In genomic region chr19:38538386-38538785, GRCh38 we compare ENCODE assay signal across 18 cellular contexts.
DNase-seq lines count a peak whose midpoint lies in the region; ATAC-seq and TF ChIP-seq lines count a peak whose summit lies in the region.
"Had no signal": no experiment of that assay in that cellular context is flagged by ENCODE, and none has a peak within 500 bp of the region (broad histone marks: within the 10 kb centered on the region; RNA-seq: fewer than 3 reads in every experiment).

No MANE protein-coding gene starts in this region.

- POLR2A ChIA-PET in activated CD4-positive, alpha-beta memory T cell treated with anti-CD3 and anti-CD28 coated beads, Interleukin-2, amount 10 ng/mL, durations not matched to agents 7 days and 5 days (lab: Charles Lee): interaction anchor here (0.7 to 1.6 kb wide), 9 partner anchors 10 to 136 kb away, joined by 3 to 14 read pairs (median 4); partner anchors contain the start of genes ACTN4, EIF3K, FAM98C and MAP4K1

- no peak for ATAC-seq in stimulated activated memory B cell treated with anti-CD40 and anti-IgM and Interleukin-4, amounts not matched to agents 10 μg/mL and 1 μg/mL and 100 μg/mL, for 72 hours
- ATAC-seq: gastroesophageal sphincter, Right ventricle myocardium inferior had no signal

- no peak overlapping the region for H3K4me3 ChIP-seq in dorsolateral prefrontal cortex
- H3K4me3 ChIP-seq: gastroesophageal sphincter, sigmoid colon had no signal

- DNase-seq in T-helper 2 cell treated with Interferon-gamma antibody and Interleukin-4, amounts not matched to agents 5 μg/mL and 100 μg/mL, for 36 hours (ENCODE audit: low spot score): no peak
- DNase-seq in T-helper 2 cell: no peak
- no peak for DNase-seq in activated CD4-positive, alpha-beta memory T cell treated with anti-CD3 and anti-CD28 coated beads, Interleukin-2, amount 10 ng/mL, durations not matched to agents 7 days and 5 days
- DNase-seq in dorsolateral prefrontal cortex: peak in 1 of 10 donors; percentile 21
- no peak for DNase-seq in NCI-H128 (lab: John Stamatoyannopoulos, UW; ENCODE audit: unreplicated experiment)
- no peak for DNase-seq in NCI-H1436 treated with DMSO at 0.1 percent for 48 hours (lab: John Stamatoyannopoulos, UW)
- DNase-seq in HPDE6-E6E7 (ENCODE audit: extremely low spot score): no peak
- DNase-seq: activated gamma-delta T cell, DMS153, naive B cell, NCI-H446 treated with DMSO at 0.1 percent for 48 hours, sigmoid colon, trophoblast cell had no signal

- H3K27ac Mint-ChIP-seq in T-helper 2 cell treated with Interferon-gamma antibody and Interleukin-4, amounts not matched to agents 5 μg/mL and 100 μg/mL, for 36 hours: peak overlapping the region; percentile 94
- peak overlapping the region; percentile 94 for H3K27ac Mint-ChIP-seq in activated CD4-positive, alpha-beta memory T cell treated with anti-CD3 and anti-CD28 coated beads, Interleukin-2, amount 10 ng/mL, durations not matched to agents 7 days and 5 days
- H3K27ac Mint-ChIP-seq in stimulated activated memory B cell treated with anti-CD40 and anti-IgM and Interleukin-4, amounts not matched to agents 10 μg/mL and 1 μg/mL and 100 μg/mL, for 72 hours: peak overlapping the region; percentile 85
- H3K27ac Mint-ChIP-seq: naive B cell had no signal

- TF ChIP-seq CTCF in dorsolateral prefrontal cortex (IDR thresholded peaks at IDR 0.05 in 54 of 56, conservative IDR thresholded peaks at IDR 0.05 in 2 of 56; ENCODE audit: low read depth in 1 of 56, partially characterized antibody in 56 of 56): no peak

- peak overlapping the region in 33 of 59 donors; percentile 4 to 84 (median 55) for H3K27ac ChIP-seq in dorsolateral prefrontal cortex
- H3K27ac ChIP-seq: HL-60, sigmoid colon, VCaP had no signal

- peaks cover 39% of the 10 kb centered on the region for H3K9me3 Mint-ChIP-seq in T-helper 2 cell treated with Interferon-gamma antibody and Interleukin-4, amounts not matched to agents 5 μg/mL and 100 μg/mL, for 36 hours
- peaks cover 27% of the 10 kb centered on the region for H3K9me3 Mint-ChIP-seq in activated CD4-positive, alpha-beta memory T cell treated with anti-CD3 and anti-CD28 coated beads, Interleukin-2, amount 10 ng/mL, durations not matched to agents 7 days and 5 days
- H3K9me3 Mint-ChIP-seq in stimulated activated memory B cell treated with anti-CD40 and anti-IgM and Interleukin-4, amounts not matched to agents 10 μg/mL and 1 μg/mL and 100 μg/mL, for 72 hours: peaks cover 12% of the 10 kb centered on the region

- H3K4me3 Mint-ChIP-seq in T-helper 2 cell treated with Interferon-gamma antibody and Interleukin-4, amounts not matched to agents 5 μg/mL and 100 μg/mL, for 36 hours: peak overlapping the region; percentile 79
- H3K4me3 Mint-ChIP-seq in activated CD4-positive, alpha-beta memory T cell treated with anti-CD3 and anti-CD28 coated beads, Interleukin-2, amount 10 ng/mL, durations not matched to agents 7 days and 5 days: peak overlapping the region; percentile 55
- no peak overlapping the region for H3K4me3 Mint-ChIP-seq in stimulated activated memory B cell treated with anti-CD40 and anti-IgM and Interleukin-4, amounts not matched to agents 10 μg/mL and 1 μg/mL and 100 μg/mL, for 72 hours

- CTCF ChIA-PET in activated CD4-positive, alpha-beta memory T cell treated with anti-CD3 and anti-CD28 coated beads, Interleukin-2, amount 10 ng/mL, durations not matched to agents 7 days and 5 days (lab: Charles Lee): interaction anchor here (0.6 to 2.0 kb wide), 12 partner anchors 17 to 477 kb away, joined by 3 to 10 read pairs (median 4); partner anchors contain the start of genes ACTN4, EIF3K, FAM98C and MAP4K1

- no peaks in the 10 kb centered on the region for H3K27me3 ChIP-seq in dorsolateral prefrontal cortex
- H3K27me3 ChIP-seq: gastroesophageal sphincter, sigmoid colon had no signal

- no peaks in the 10 kb centered on the region for H3K27me3 Mint-ChIP-seq in T-helper 2 cell treated with Interferon-gamma antibody and Interleukin-4, amounts not matched to agents 5 μg/mL and 100 μg/mL, for 36 hours (ENCODE audit: low read depth)
- H3K27me3 Mint-ChIP-seq in activated CD4-positive, alpha-beta memory T cell treated with anti-CD3 and anti-CD28 coated beads, Interleukin-2, amount 10 ng/mL, durations not matched to agents 7 days and 5 days: peaks cover 5% of the 10 kb centered on the region
- peaks cover 32% of the 10 kb centered on the region for H3K27me3 Mint-ChIP-seq in stimulated activated memory B cell treated with anti-CD40 and anti-IgM and Interleukin-4, amounts not matched to agents 10 μg/mL and 1 μg/mL and 100 μg/mL, for 72 hours

- peaks cover 39% of the 10 kb centered on the region for H3K36me3 Mint-ChIP-seq in T-helper 2 cell treated with Interferon-gamma antibody and Interleukin-4, amounts not matched to agents 5 μg/mL and 100 μg/mL, for 36 hours (ENCODE audit: low read depth)
- peaks cover 40% of the 10 kb centered on the region for H3K36me3 Mint-ChIP-seq in activated CD4-positive, alpha-beta memory T cell treated with anti-CD3 and anti-CD28 coated beads, Interleukin-2, amount 10 ng/mL, durations not matched to agents 7 days and 5 days (ENCODE audit: low read depth)
- H3K36me3 Mint-ChIP-seq in stimulated activated memory B cell treated with anti-CD40 and anti-IgM and Interleukin-4, amounts not matched to agents 10 μg/mL and 1 μg/mL and 100 μg/mL, for 72 hours: peaks cover 11% of the 10 kb centered on the region

- peaks cover 37% of the 10 kb centered on the region for H3K4me1 Mint-ChIP-seq in T-helper 2 cell treated with Interferon-gamma antibody and Interleukin-4, amounts not matched to agents 5 μg/mL and 100 μg/mL, for 36 hours (ENCODE audit: low read depth)
- peaks cover 44% of the 10 kb centered on the region for H3K4me1 Mint-ChIP-seq in activated CD4-positive, alpha-beta memory T cell treated with anti-CD3 and anti-CD28 coated beads, Interleukin-2, amount 10 ng/mL, durations not matched to agents 7 days and 5 days
- peaks cover 19% of the 10 kb centered on the region for H3K4me1 Mint-ChIP-seq in stimulated activated memory B cell treated with anti-CD40 and anti-IgM and Interleukin-4, amounts not matched to agents 10 μg/mL and 1 μg/mL and 100 μg/mL, for 72 hours
- H3K4me1 Mint-ChIP-seq: naive B cell had no signal

- intact Hi-C loops in dorsolateral prefrontal cortex (cut with DNase I): no loop called here
